In genomic region chr3:69072928-69073327, GRCh38 we compare ENCODE assay signal across 25 cellular contexts. TPM values are rescaled to one million over a fixed set of nuclear protein-coding genes. Genes with fewer than 3 reads are reported as not detected.
DNase-seq lines count a peak whose midpoint lies in the region; ATAC-seq and FAIRE-seq lines count a peak whose summit lies in the region.
"Had no signal": no experiment of that assay in that cellular context is flagged by ENCODE, and none has a peak within 500 bp of the region (broad histone marks: within the 10 kb centered on the region; RNA-seq: fewer than 3 reads in every experiment).

No MANE protein-coding gene starts in this region.

- peaks cover 56% of the 10 kb centered on the region for H3K36me3 ChIP-seq in CD4-positive, CD25-positive, alpha-beta regulatory T cell (ENCODE audit: control insufficient read depth, insufficient read depth, low read length)
- H3K36me3 ChIP-seq: colonic mucosa had no signal

- FAIRE-seq in HTR-8/SVneo (lab: Jason Lieb, UNC): no peak
- FAIRE-seq: GM12892, GM19239 had no signal

- DNase-seq in T-helper 1 cell: no peak
- no peak for DNase-seq in CD4-positive, CD25-positive, alpha-beta regulatory T cell
- DNase-seq in NCI-H82 treated with DMSO at 0.1 percent for 48 hours (lab: John Stamatoyannopoulos, UW; ENCODE audit: unreplicated experiment): peak; percentile 99
- no peak for DNase-seq in naive B cell
- DNase-seq in HTR-8/SVneo (ENCODE audit: insufficient read length, low spot score): no peak
- DNase-seq in DMS114 treated with DMSO at 0.1 percent for 48 hours (lab: John Stamatoyannopoulos, UW; ENCODE audit: unreplicated experiment): no peak
- no peak for DNase-seq in NCI-H2196 treated with DMSO at 0.1 percent for 48 hours (lab: John Stamatoyannopoulos, UW; ENCODE audit: unreplicated experiment)
- DNase-seq: 8988T; activated CD8-positive, alpha-beta memory T cell treated with anti-CD3 and anti-CD28 coated beads, Interleukin-2, amount 50 U/mL, for 4 hours; colonic mucosa; COR-L47; DND-41; mammary epithelial cell; MM.1S; NCI-H146; NCI-H2171 treated with DMSO at 0.1 percent for 48 hours; stimulated activated CD4-positive, alpha-beta T cell treated with anti-CD3 and anti-CD28 coated beads, Interleukin-2, amount 100 ng/mL, for 48 hours; stimulated activated naive CD4-positive, alpha-beta T cell treated with Interleukin-2 at 50 U/mL for 16 hours; tibial artery had no signal

- H3K27ac Mint-ChIP-seq in T-helper 1 cell treated with Interleukin-12 subunit alpha and Interleukin-12 subunit beta and Interleukin-4 antibody, amounts not matched to agents 30 μg/mL and 1 μg/mL, for 36 hours: peak overlapping the region; percentile 17
- peak overlapping the region; percentile 45 to 82 (median 65) for H3K27ac Mint-ChIP-seq in CD4-positive, CD25-positive, alpha-beta regulatory T cell
- H3K27ac Mint-ChIP-seq in naive B cell: peak overlapping the region in 4 of 6 donors; percentile 5 to 31 (median 19)

- no peaks in the 10 kb centered on the region for H3K27me3 ChIP-seq in CD4-positive, CD25-positive, alpha-beta regulatory T cell (ENCODE audit: control insufficient read depth, insufficient read depth, low read length)
- H3K27me3 ChIP-seq: colonic mucosa, tibial artery had no signal

- peaks cover 39% of the 10 kb centered on the region for H3K36me3 Mint-ChIP-seq in T-helper 1 cell treated with Interleukin-12 subunit alpha and Interleukin-12 subunit beta and Interleukin-4 antibody, amounts not matched to agents 30 μg/mL and 1 μg/mL, for 36 hours (ENCODE audit: low read depth)
- peaks cover 38% of the 10 kb centered on the region for H3K36me3 Mint-ChIP-seq in CD4-positive, CD25-positive, alpha-beta regulatory T cell
- peaks cover 24 to 25% of the 10 kb centered on the region in 2 donors for H3K36me3 Mint-ChIP-seq in naive B cell

- no peaks in the 10 kb centered on the region for H3K9me3 ChIP-seq in CD4-positive, CD25-positive, alpha-beta regulatory T cell (ENCODE audit: control insufficient read depth in 2 of 2, low read length in 2 of 2)
- H3K9me3 ChIP-seq: colonic mucosa, tibial artery had no signal

- H3K4me1 Mint-ChIP-seq in T-helper 1 cell treated with Interleukin-12 subunit alpha and Interleukin-12 subunit beta and Interleukin-4 antibody, amounts not matched to agents 30 μg/mL and 1 μg/mL, for 36 hours (ENCODE audit: low read depth): peaks cover 23% of the 10 kb centered on the region
- H3K4me1 Mint-ChIP-seq in CD4-positive, CD25-positive, alpha-beta regulatory T cell: peaks cover 31 to 53% (median 44%) of the 10 kb centered on the region in 4 donors
- peaks cover 13 to 36% (median 25%) of the 10 kb centered on the region in 3 donors for H3K4me1 Mint-ChIP-seq in naive B cell

- ATAC-seq in CD4-positive, CD25-positive, alpha-beta regulatory T cell (ENCODE audit: low read depth in 2 of 2): no peak
- no peak for ATAC-seq in naive B cell (ENCODE audit: low read depth in 2 of 2)

- peak overlapping the region; percentile 14 for H3K27ac ChIP-seq in CD4-positive, CD25-positive, alpha-beta regulatory T cell (ENCODE audit: insufficient read depth, low read length, poor library complexity, severe bottlenecking)
- H3K27ac ChIP-seq: colonic mucosa, tibial artery had no signal

- H3K9me3 Mint-ChIP-seq in T-helper 1 cell treated with Interleukin-12 subunit alpha and Interleukin-12 subunit beta and Interleukin-4 antibody, amounts not matched to agents 30 μg/mL and 1 μg/mL, for 36 hours: no peaks in the 10 kb centered on the region
- no peaks in the 10 kb centered on the region for H3K9me3 Mint-ChIP-seq in CD4-positive, CD25-positive, alpha-beta regulatory T cell
- no peaks in the 10 kb centered on the region for H3K9me3 Mint-ChIP-seq in naive B cell

- no peaks in the 10 kb centered on the region for H3K27me3 Mint-ChIP-seq in T-helper 1 cell treated with Interleukin-12 subunit alpha and Interleukin-12 subunit beta and Interleukin-4 antibody, amounts not matched to agents 30 μg/mL and 1 μg/mL, for 36 hours (ENCODE audit: low read depth)
- no peaks in the 10 kb centered on the region for H3K27me3 Mint-ChIP-seq in CD4-positive, CD25-positive, alpha-beta regulatory T cell
- no peaks in the 10 kb centered on the region for H3K27me3 Mint-ChIP-seq in naive B cell

- H3K4me3 Mint-ChIP-seq in T-helper 1 cell treated with Interleukin-12 subunit alpha and Interleukin-12 subunit beta and Interleukin-4 antibody, amounts not matched to agents 30 μg/mL and 1 μg/mL, for 36 hours: no peak overlapping the region
- H3K4me3 Mint-ChIP-seq in CD4-positive, CD25-positive, alpha-beta regulatory T cell: peak overlapping the region in 2 of 4 donors; percentile 0 to 11
- H3K4me3 Mint-ChIP-seq in naive B cell: no peak overlapping the region

- H3K4me1 ChIP-seq in CD4-positive, CD25-positive, alpha-beta regulatory T cell (ENCODE audit: control insufficient read depth, insufficient read depth, low read length, poor library complexity, severe bottlenecking): peaks cover 12% of the 10 kb centered on the region
- H3K4me1 ChIP-seq: colonic mucosa had no signal

- no peak overlapping the region for H3K4me3 ChIP-seq in CD4-positive, CD25-positive, alpha-beta regulatory T cell (ENCODE audit: low read depth, low read length)
- H3K4me3 ChIP-seq: colonic mucosa, tibial artery had no signal

RNA-seq across cellular contexts. Expression of gene UBA3, which starts 7.2 kb away (rescaled TPM):
- total RNA-seq in CD4-positive, CD25-positive, alpha-beta regulatory T cell: 62.9 TPM
- polyA plus RNA-seq in CD4-positive, CD25-positive, alpha-beta regulatory T cell: 10 to 100 TPM; 51.9 to 75.5 (median 61.6) TPM
- polyA plus RNA-seq in naive B cell (ENCODE audit: low read depth in 6 of 6): 100 to 1,000 TPM in 1 of 6 donors, 10 to 100 TPM in 5; 57.8 to 123 (median 61.1) TPM

RNA-seq across cellular contexts. Expression of gene ARL6IP5, which starts 11.8 kb away (rescaled TPM):
- total RNA-seq in CD4-positive, CD25-positive, alpha-beta regulatory T cell: 117 TPM
- 100 to 1,000 TPM; 527 to 578 (median 534) TPM for polyA plus RNA-seq in CD4-positive, CD25-positive, alpha-beta regulatory T cell
- polyA plus RNA-seq in naive B cell (ENCODE audit: low read depth in 6 of 6): 100 to 1,000 TPM; 278 to 469 (median 324) TPM

RNA-seq across cellular contexts. Expression of gene TMF1, which starts 20.8 kb away (rescaled TPM):
- 71.3 TPM for total RNA-seq in CD4-positive, CD25-positive, alpha-beta regulatory T cell
- 10 to 100 TPM; 32.9 to 43.5 (median 35.2) TPM for polyA plus RNA-seq in CD4-positive, CD25-positive, alpha-beta regulatory T cell
- 10 to 100 TPM; 26.1 to 65.0 (median 54.4) TPM for polyA plus RNA-seq in naive B cell (ENCODE audit: low read depth in 6 of 6)

RNA-seq across cellular contexts. Expression of gene LMOD3, which starts 49.5 kb away (rescaled TPM):
- total RNA-seq in CD4-positive, CD25-positive, alpha-beta regulatory T cell: not detected
- under 1 TPM; 0.03 to 0.16 (median 0.06) TPM for polyA plus RNA-seq in CD4-positive, CD25-positive, alpha-beta regulatory T cell
- polyA plus RNA-seq in naive B cell (ENCODE audit: low read depth in 6 of 6): under 1 TPM in 3 of 6 donors, not detected in 3; 0.05 to 0.19 (median 0.09) TPM
- total RNA-seq: kidney epithelial cell, mammary epithelial cell, omental fat pad, renal cortical epithelial cell had no signal
- polyA plus RNA-seq: mammary epithelial cell had no signal

RNA-seq across cellular contexts. Expression of gene EOGT, which starts 59.4 kb away (rescaled TPM):
- total RNA-seq in CD4-positive, CD25-positive, alpha-beta regulatory T cell: 25.7 TPM
- polyA plus RNA-seq in CD4-positive, CD25-positive, alpha-beta regulatory T cell: 10 to 100 TPM; 15.8 to 23.0 (median 18.7) TPM
- polyA plus RNA-seq in naive B cell (ENCODE audit: low read depth in 6 of 6): 1 to 10 TPM in 5 of 6 donors, not detected in 1; 2.0 to 3.2 (median 2.3) TPM
